Comparison of ENCODE assay signal across 8 cellular contexts in genomic region chr19:48493718-48494515, GRCh38. TPM values are rescaled to one million over a fixed set of nuclear protein-coding genes. Genes with fewer than 3 reads are reported as not detected.
A peak's percentile ranks its signal among the peaks of the same experiment; 100 is the strongest.
DNase-seq lines count a peak whose midpoint lies in the region; ATAC-seq and TF ChIP-seq lines count a peak whose summit lies in the region.

No MANE protein-coding gene starts in this region.

- DNase-seq in CD14-positive monocyte (ENCODE audit: low spot score) (no peak), dorsolateral prefrontal cortex (no peak), DMS153 treated with DMSO at 0.1 percent for 48 hours (lab: John Stamatoyannopoulos, UW; ENCODE audit: unreplicated experiment) (no peak), GOT3 (lab: John Stamatoyannopoulos, UW) (no peak)
- no peak for DNase-seq in naive thymus-derived CD4-positive, alpha-beta T cell
- no peak for DNase-seq in stimulated activated CD4-positive, alpha-beta T cell treated with anti-CD3 and anti-CD28 coated beads, Interleukin-2, amount 100 ng/mL, for 48 hours

- no peaks in the 10 kb centered on the region for H3K36me3 ChIP-seq in naive thymus-derived CD4-positive, alpha-beta T cell (ENCODE audit: control insufficient read depth in 2 of 3, insufficient read depth in 3 of 3, low read length in 3 of 3)

- TF ChIP-seq CTCF in CD14-positive monocyte (IDR thresholded peaks at IDR 0.05) (no peak), dorsolateral prefrontal cortex (IDR thresholded peaks at IDR 0.05 in 54 of 56, conservative IDR thresholded peaks at IDR 0.05 in 2 of 56; ENCODE audit: low read depth in 1 of 56, partially characterized antibody in 56 of 56) (no peak)

- peak overlapping the region in 15 of 59 donors; percentile 13 to 70 (median 48) for H3K27ac ChIP-seq in dorsolateral prefrontal cortex
- H3K27ac ChIP-seq in naive thymus-derived CD4-positive, alpha-beta T cell (ENCODE audit: low read depth, low read length): no peak overlapping the region

- peak overlapping the region; percentile 78 to 86 for H3K4me3 Mint-ChIP-seq in CD14-positive monocyte
- H3K4me3 Mint-ChIP-seq in naive thymus-derived CD4-positive, alpha-beta T cell: peak overlapping the region; percentile 64 to 88 (median 80)

- peaks cover 4 to 25% of the 10 kb centered on the region in 2 donors for H3K4me1 ChIP-seq in naive thymus-derived CD4-positive, alpha-beta T cell (ENCODE audit: control insufficient read depth in 2 of 2, insufficient read depth in 2 of 2, low read length in 2 of 2)

- H3K27me3 Mint-ChIP-seq in CD14-positive monocyte (ENCODE audit: low read depth in 3 of 3): peaks cover 54 to 77% (median 57%) of the 10 kb centered on the region in 3 donors
- peaks cover 0 to 57% (median 6%) of the 10 kb centered on the region in 5 donors for H3K27me3 Mint-ChIP-seq in naive thymus-derived CD4-positive, alpha-beta T cell

- no peaks in the 10 kb centered on the region for H3K9me3 ChIP-seq in naive thymus-derived CD4-positive, alpha-beta T cell (ENCODE audit: control insufficient read depth in 2 of 3, low read length in 3 of 3)

- peak overlapping the region in 3 of 7 donors; percentile 19 to 88 (median 58) for H3K27ac Mint-ChIP-seq in CD14-positive monocyte
- peak overlapping the region in 5 of 9 donors; percentile 13 to 90 (median 57) for H3K27ac Mint-ChIP-seq in naive thymus-derived CD4-positive, alpha-beta T cell

- peak overlapping the region in 55 of 59 donors; percentile 23 to 67 (median 49) for H3K4me3 ChIP-seq in dorsolateral prefrontal cortex
- peak overlapping the region; percentile 41 for H3K4me3 ChIP-seq in naive thymus-derived CD4-positive, alpha-beta T cell (ENCODE audit: low read length)

- intact Hi-C loops in CD14-positive monocyte (cut with micrococcal nuclease): loop anchor here (1.0 to 2.0 kb wide), 2 partner anchors 8 to 25 kb away; partner anchors contain the start of gene CYTH2 (in 2 of the 2)
- intact Hi-C loops in dorsolateral prefrontal cortex (cut with DNase I): loop anchor here in 1 of 2 donors (5.0 kb wide), 1 partner anchor 88 kb away; no protein-coding TSS in a partner anchor
- intact Hi-C loops in naive thymus-derived CD4-positive, alpha-beta T cell (cut with micrococcal nuclease): loop anchor here (1.0 to 5.0 kb wide), 14 partner anchors 8 to 243 kb away; partner anchors contain the start of genes CYTH2 (in 1 of the 2), KDELR1 (in 1 of the 2), SYNGR4 (in 1 of the 2) and TMEM143 (in 1 of the 2)

- H3K27me3 ChIP-seq in dorsolateral prefrontal cortex: peaks cover 0 to 2% (median 0%) of the 10 kb centered on the region in 45 donors
- no peaks in the 10 kb centered on the region for H3K27me3 ChIP-seq in naive thymus-derived CD4-positive, alpha-beta T cell (ENCODE audit: control insufficient read depth in 2 of 2, insufficient read depth in 2 of 2, low read length in 2 of 2)

- ATAC-seq in HG03378 (IDR thresholded peaks at IDR 0.05; ENCODE audit: unreplicated experiment): peak; percentile 2
- ATAC-seq in naive thymus-derived CD4-positive, alpha-beta T cell: no peak
- no peak for ATAC-seq in HG03469 (IDR thresholded peaks at IDR 0.05; ENCODE audit: unreplicated experiment)

- CTCF ChIA-PET in naive thymus-derived CD4-positive, alpha-beta T cell (lab: Charles Lee): interaction anchor here (0.7 to 1.4 kb wide), 3 partner anchors 9 to 95 kb away, joined by 3 to 4 read pairs (median 3); no protein-coding TSS in a partner anchor

- H3K36me3 Mint-ChIP-seq in CD14-positive monocyte: peaks cover 0 to 11% of the 10 kb centered on the region in 2 donors
- H3K36me3 Mint-ChIP-seq in naive thymus-derived CD4-positive, alpha-beta T cell: peaks cover 0 to 4% (median 0%) of the 10 kb centered on the region in 5 donors

- peaks cover 0 to 27% (median 17%) of the 10 kb centered on the region in 7 donors for H3K9me3 Mint-ChIP-seq in CD14-positive monocyte
- peaks cover 0 to 2% (median 0%) of the 10 kb centered on the region in 11 donors for H3K9me3 Mint-ChIP-seq in naive thymus-derived CD4-positive, alpha-beta T cell

- POLR2A ChIA-PET in naive thymus-derived CD4-positive, alpha-beta T cell (lab: Charles Lee): interaction anchor here (0.7 to 1.3 kb wide), 8 partner anchors 8 to 131 kb away, joined by 3 to 7 read pairs (median 4); no protein-coding TSS in a partner anchor

- H3K4me1 Mint-ChIP-seq in CD14-positive monocyte: peaks cover 43% of the 10 kb centered on the region
- peaks cover 17 to 52% (median 44%) of the 10 kb centered on the region in 7 donors for H3K4me1 Mint-ChIP-seq in naive thymus-derived CD4-positive, alpha-beta T cell

RNA-seq across cellular contexts. Expression of gene LMTK3, which starts 17.7 kb away (rescaled TPM):
- not detected for polyA plus RNA-seq in CD14-positive monocyte
- 100 to 1,000 TPM in 62 of 120 experiments, 10 to 100 TPM in 58; 47.3 to 143 (median 101) TPM for total RNA-seq in dorsolateral prefrontal cortex
- total RNA-seq in naive thymus-derived CD4-positive, alpha-beta T cell: 10 to 100 TPM in 4 of 5 experiments, 1 to 10 TPM in 1; 5.3 to 21.4 (median 19.2) TPM
- polyA plus RNA-seq in naive thymus-derived CD4-positive, alpha-beta T cell: under 1 TPM in 1 of 2 donors, not detected in 1; 0.03 TPM

RNA-seq across cellular contexts. Expression of gene CYTH2, which starts 24.7 kb away (rescaled TPM):
- 10 to 100 TPM; 21.3 to 21.7 TPM for polyA plus RNA-seq in CD14-positive monocyte
- total RNA-seq in dorsolateral prefrontal cortex: 10 to 100 TPM; 40.0 to 85.5 (median 64.9) TPM
- total RNA-seq in naive thymus-derived CD4-positive, alpha-beta T cell: 10 to 100 TPM; 41.0 to 82.1 (median 54.9) TPM
- polyA plus RNA-seq in naive thymus-derived CD4-positive, alpha-beta T cell: 10 to 100 TPM; 23.6 to 37.3 TPM

RNA-seq across cellular contexts. Expression of gene KCNJ14, which starts 38.5 kb away (rescaled TPM):
- polyA plus RNA-seq in CD14-positive monocyte: under 1 TPM in 1 of 2 donors, not detected in 1; 0.09 TPM
- total RNA-seq in dorsolateral prefrontal cortex: 1 to 10 TPM; 1.2 to 5.3 (median 2.1) TPM
- total RNA-seq in naive thymus-derived CD4-positive, alpha-beta T cell: 1 to 10 TPM; 1.5 to 3.9 (median 2.4) TPM
- under 1 TPM; 0.05 to 0.21 TPM for polyA plus RNA-seq in naive thymus-derived CD4-positive, alpha-beta T cell

RNA-seq across cellular contexts. Expression of gene GRWD1, which starts 48.1 kb away (rescaled TPM):
- 10 to 100 TPM in 1 of 2 donors, 1 to 10 TPM in 1; 10.0 to 13.9 TPM for polyA plus RNA-seq in CD14-positive monocyte
- 10 to 100 TPM; 14.2 to 29.9 (median 20.2) TPM for total RNA-seq in dorsolateral prefrontal cortex
- 10 to 100 TPM; 26.1 to 45.8 (median 36.3) TPM for total RNA-seq in naive thymus-derived CD4-positive, alpha-beta T cell
- 10 to 100 TPM; 42.8 to 51.6 TPM for polyA plus RNA-seq in naive thymus-derived CD4-positive, alpha-beta T cell

RNA-seq across cellular contexts. Expression of gene SULT2B1, which starts 58.1 kb away (rescaled TPM):
- under 1 TPM in 1 of 2 donors, not detected in 1; 0.40 TPM for polyA plus RNA-seq in CD14-positive monocyte
- total RNA-seq in dorsolateral prefrontal cortex: 1 to 10 TPM in 61 of 120 experiments, under 1 TPM in 35, not detected in 24; 0.38 to 4.8 (median 1.2) TPM
- total RNA-seq in naive thymus-derived CD4-positive, alpha-beta T cell: not detected
- polyA plus RNA-seq in naive thymus-derived CD4-positive, alpha-beta T cell: under 1 TPM in 1 of 2 donors, not detected in 1; 0.41 TPM
